ENCODE assay signal across 24 cellular contexts in the genomic region with DNA sequence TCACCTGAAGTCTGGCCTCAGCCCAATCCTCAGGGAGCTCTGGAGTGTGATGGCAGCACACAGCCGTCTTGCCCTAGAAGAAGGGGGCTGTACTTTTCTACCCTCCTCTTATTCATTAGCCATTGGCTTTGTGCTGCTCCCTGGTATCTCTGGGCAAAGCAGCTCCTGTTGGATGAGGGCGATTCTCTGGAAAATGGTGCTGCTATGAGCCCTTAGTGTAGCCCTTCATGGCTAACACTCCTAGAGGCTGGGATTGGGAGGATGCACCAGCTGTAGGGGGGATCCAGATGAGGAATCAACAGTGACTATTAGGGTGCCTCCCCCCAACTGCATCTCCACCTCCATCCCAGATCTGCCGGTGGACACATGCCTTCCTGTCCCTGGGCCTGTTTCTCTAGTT. TPM values are rescaled to one million over a fixed set of nuclear protein-coding genes. Genes with fewer than 3 reads are reported as not detected.
DNase-seq lines count a peak whose midpoint lies in the region; ATAC-seq, FAIRE-seq and TF ChIP-seq lines count a peak whose summit lies in the region.
"Had no signal": no experiment of that assay in that cellular context is flagged by ENCODE, and none has a peak within 500 bp of the region (broad histone marks: within the 10 kb centered on the region; RNA-seq: fewer than 3 reads in every experiment).

No MANE protein-coding gene starts in this region.

- H3K9me3 Mint-ChIP-seq in effector memory CD8-positive, alpha-beta T cell: no peaks in the 10 kb centered on the region
- H3K9me3 Mint-ChIP-seq: CD4-positive, alpha-beta T cell; CD8-positive, alpha-beta T cell had no signal

- H3K9ac ChIP-seq in H1 (replicated peaks in 1 of 4; ENCODE audit: extremely low read depth in 1 of 4, low read depth in 3 of 4, low read length in 3 of 4) (no peak overlapping the region), mesendoderm (ENCODE audit: low read length) (no peak overlapping the region)
- H3K9ac ChIP-seq: BLaER1 treated with 17β-estradiol and CSF1 and Interleukin-3, amounts not matched to agents 10 nM and 100 nM had no signal

- no peaks in the 10 kb centered on the region for H3K36me3 Mint-ChIP-seq in effector memory CD8-positive, alpha-beta T cell (ENCODE audit: insufficient read depth)
- H3K36me3 Mint-ChIP-seq: CD8-positive, alpha-beta T cell had no signal

- peaks cover 0 to 11% (median 5%) of the 10 kb centered on the region in 4 experiments; a peak in 4 of 7 replicates for H3K4me1 ChIP-seq in H1 (replicated peaks in 1 of 4; ENCODE audit: control insufficient read depth in 3 of 4, insufficient read depth in 4 of 4, low read length in 3 of 4)
- H3K4me1 ChIP-seq in mesendoderm (ENCODE audit: control insufficient read depth, low read depth, low read length): peaks cover 7% of the 10 kb centered on the region
- H3K4me1 ChIP-seq in osteoblast (ENCODE audit: insufficient read depth, low read length): no peaks in the 10 kb centered on the region
- H3K4me1 ChIP-seq: A549, Caco-2 had no signal

- H3K4ac ChIP-seq in H1 (replicated peaks; ENCODE audit: insufficient read length, low read depth, low read length): no peak overlapping the region
- no peak overlapping the region for H3K4ac ChIP-seq in mesendoderm (ENCODE audit: low read depth, low read length)

- no peak overlapping the region for H3K18ac ChIP-seq in H1 (ENCODE audit: extremely low read depth, low read length)
- H3K18ac ChIP-seq in mesendoderm (ENCODE audit: low read length): no peak overlapping the region

- TF ChIP-seq CTCF in H1 (IDR thresholded peaks at IDR 0.05; ENCODE audit: control extremely low read depth in 1 of 3, insufficient read depth in 1 of 3, low read depth in 1 of 3, low read length in 3 of 3) (no peak), osteoblast (IDR thresholded peaks at IDR 0.05; ENCODE audit: extremely low read depth, low read depth, low read length) (no peak)

- TF ChIP-seq POLR2A in H1 (IDR thresholded peaks at IDR 0.05; ENCODE audit: control extremely low read depth in 1 of 2, low read depth in 2 of 2, low read length in 2 of 2): no peak

- H4K5ac ChIP-seq in H1 (ENCODE audit: insufficient read length, low read depth, low read length) (no peak overlapping the region), mesendoderm (ENCODE audit: low read length) (no peak overlapping the region)

- H3K56ac ChIP-seq in H1 (replicated peaks; ENCODE audit: insufficient read length, low read depth, low read length) (no peak overlapping the region), mesendoderm (ENCODE audit: low read length) (peak overlapping the region; percentile 10)

- H2BK15ac ChIP-seq in H1 (ENCODE audit: low read length): no peak overlapping the region
- no peak overlapping the region for H2BK15ac ChIP-seq in mesendoderm (replicated peaks; ENCODE audit: low read depth)

- no peak overlapping the region for H3K4me2 ChIP-seq in H1 (ENCODE audit: insufficient read depth in 1 of 2, low read depth in 2 of 2, low read length in 2 of 2)
- no peak overlapping the region for H3K4me2 ChIP-seq in mesendoderm (ENCODE audit: low read length)
- no peak overlapping the region for H3K4me2 ChIP-seq in osteoblast (ENCODE audit: insufficient read depth, low read length)
- H3K4me2 ChIP-seq: A549; BLaER1 treated with 17β-estradiol and CSF1 and Interleukin-3, amounts not matched to agents 10 nM and 100 nM had no signal

- POLR2A ChIA-PET in H1 (lab: Charles Lee; ENCODE audit: partially characterized antibody): no interaction called here
- POLR2A ChIA-PET in HEK293T (lab: Yijun Ruan, JAX): no interaction called here

- H3K27ac ChIP-seq in H1 (ENCODE audit: low read depth, low read length) (no peak overlapping the region), mesendoderm (ENCODE audit: low read depth, low read length) (no peak overlapping the region), osteoblast (ENCODE audit: low read depth, low read length) (no peak overlapping the region)
- H3K27ac ChIP-seq: 22Rv1; A549; BLaER1 treated with 17β-estradiol and CSF1 and Interleukin-3, amounts not matched to agents 10 nM and 100 nM; C4-2B had no signal

- peak overlapping the region; percentile 10 for H4K91ac ChIP-seq in H1 (replicated peaks; ENCODE audit: insufficient read length, low read length)

- no peaks in the 10 kb centered on the region for H3K4me1 Mint-ChIP-seq in effector memory CD8-positive, alpha-beta T cell (ENCODE audit: low read depth in 2 of 2)
- H3K4me1 Mint-ChIP-seq: B cell had no signal

- H3K79me1 ChIP-seq in H1 (ENCODE audit: low read depth, low read length) (no peaks in the 10 kb centered on the region), mesendoderm (ENCODE audit: low read length) (no peaks in the 10 kb centered on the region)

- CTCF ChIA-PET in H1 (lab: Charles Lee; ENCODE audit: partially characterized antibody) (interaction anchor here (0.5 to 3.6 kb wide), 14 partner anchors 11 to 113 kb away, joined by 3 to 24 read pairs (median 4); a partner anchor contains a TSS), HEK293T (lab: Yijun Ruan, JAX) (interaction anchor here (1.0 kb wide), 1 partner anchor 14 kb away, joined by 3 read pairs; no protein-coding TSS in a partner anchor)

- H3K23me2 ChIP-seq in H1 (ENCODE audit: low read depth, low read length): no peaks in the 10 kb centered on the region

- H2BK5ac ChIP-seq in H1 (ENCODE audit: low read depth, low read length) (no peak overlapping the region), mesendoderm (ENCODE audit: low read length) (peak overlapping the region; percentile 11)

- peaks cover 16 to 19% of the 10 kb centered on the region in 2 donors for H3K27me3 Mint-ChIP-seq in effector memory CD8-positive, alpha-beta T cell

- WGBS in H1 (ENCODE audit: extremely low coverage in 1 of 2, insufficient coverage in 1 of 2, insufficient read length in 1 of 2, insufficient replicate concordance in 2 of 2, low coverage in 1 of 2, low lambda C conversion rate in 2 of 2, missing lambda C conversion rate in 1 of 2), 2 experiments: 86% methylated on average over 3 of the region's 3 CpGs; no CpG with 5 or more reads in 1 of the 2 experiments
- WGBS in mesendoderm (ENCODE audit: extremely low coverage, insufficient coverage, low lambda C conversion rate): no CpG with 5 or more reads among the region's 3 CpGs

- H2AK5ac ChIP-seq in H1 (ENCODE audit: low read depth, low read length) (no peak overlapping the region), mesendoderm (ENCODE audit: low read length) (peak overlapping the region; percentile 8)

- no peak for TF ChIP-seq EP300 in H1 (IDR thresholded peaks at IDR 0.05; ENCODE audit: borderline replicate concordance in 1 of 2, low read depth in 2 of 2, low read length in 2 of 2)

- no peak overlapping the region for H2BK20ac ChIP-seq in H1 (ENCODE audit: low read length)

- FAIRE-seq in H1 (lab: Jason Lieb, UNC): no peak
- FAIRE-seq: A549, D721Med, G401.6, GM12891, GM19239 had no signal

- H3K79me2 ChIP-seq in H1 (ENCODE audit: control insufficient read depth in 1 of 2, insufficient read depth in 2 of 2, low read length in 2 of 2): no peaks in the 10 kb centered on the region
- no peaks in the 10 kb centered on the region for H3K79me2 ChIP-seq in mesendoderm (ENCODE audit: control insufficient read depth, insufficient read depth, low read length)
- H3K79me2 ChIP-seq in osteoblast (ENCODE audit: insufficient read depth, low read length): no peaks in the 10 kb centered on the region

- H2BK120ac ChIP-seq in H1 (replicated peaks; ENCODE audit: low read depth, low read length): no peak overlapping the region
- no peak overlapping the region for H2BK120ac ChIP-seq in mesendoderm (ENCODE audit: low read depth, low read length)

- no peak for ATAC-seq in effector memory CD8-positive, alpha-beta T cell (replicated peaks)
- ATAC-seq: CD8-positive, alpha-beta T cell had no signal

- no peak overlapping the region for H3K4me3 Mint-ChIP-seq in effector memory CD8-positive, alpha-beta T cell
- H3K4me3 Mint-ChIP-seq: B cell; CD4-positive, alpha-beta T cell; CD8-positive, alpha-beta T cell had no signal

- H3K9me3 ChIP-seq in H1 (ENCODE audit: insufficient read depth in 2 of 2, low read depth in 1 of 2, low read length in 1 of 2): no peaks in the 10 kb centered on the region
- no peaks in the 10 kb centered on the region for H3K9me3 ChIP-seq in osteoblast (ENCODE audit: low read depth, low read length)
- H3K9me3 ChIP-seq: A549; BLaER1 treated with 17β-estradiol and CSF1 and Interleukin-3, amounts not matched to agents 10 nM and 100 nM; Caco-2 had no signal

- no peak overlapping the region for H3K27ac Mint-ChIP-seq in effector memory CD8-positive, alpha-beta T cell
- H3K27ac Mint-ChIP-seq: B cell; CD4-positive, alpha-beta T cell; CD8-positive, alpha-beta T cell had no signal

- no peak overlapping the region for H3K23ac ChIP-seq in H1 (ENCODE audit: insufficient read length)
- H3K23ac ChIP-seq in mesendoderm (ENCODE audit: low read length): no peak overlapping the region

- H3K27me3 ChIP-seq in H1 (replicated peaks in 1 of 4; ENCODE audit: control insufficient read depth in 3 of 4, extremely low read depth in 1 of 4, insufficient read depth in 3 of 4, low read length in 3 of 4) (no peaks in the 10 kb centered on the region), mesendoderm (ENCODE audit: insufficient read depth, low read length, poor library complexity) (no peaks in the 10 kb centered on the region), osteoblast (ENCODE audit: insufficient read depth, low read length) (peaks cover 6% of the 10 kb centered on the region)
- H3K27me3 ChIP-seq: BLaER1 treated with 17β-estradiol and CSF1 and Interleukin-3, amounts not matched to agents 10 nM and 100 nM had no signal

- H3K36me3 ChIP-seq in H1 (ENCODE audit: control insufficient read depth in 2 of 4, insufficient read depth in 4 of 4, low read length in 3 of 4): no peaks in the 10 kb centered on the region
- no peaks in the 10 kb centered on the region for H3K36me3 ChIP-seq in mesendoderm (ENCODE audit: control insufficient read depth, insufficient read depth, low read length)
- H3K36me3 ChIP-seq in osteoblast (ENCODE audit: insufficient read depth, low read length): no peaks in the 10 kb centered on the region
- H3K36me3 ChIP-seq: BLaER1 treated with 17β-estradiol and CSF1 and Interleukin-3, amounts not matched to agents 10 nM and 100 nM had no signal

- DNase-seq in H1 (ENCODE audit: low read depth in 1 of 2, low spot score in 2 of 2) (peak in 1 of 2 experiments; percentile 38), mesendoderm (no peak), osteoblast (ENCODE audit: insufficient read length, low spot score, missing footprints) (peak; percentile 57), HEK293T (ENCODE audit: extremely low spot score) (no peak), midbrain (lab: John Stamatoyannopoulos, UW) (no peak)
- DNase-seq in effector memory CD8-positive, alpha-beta T cell: no peak
- DNase-seq: AML-193; Caco-2; Calu3; CD4-positive, alpha-beta T cell; CD8-positive, alpha-beta T cell; DMS79 treated with DMSO at 0.1 percent for 48 hours; GF-D8 had no signal

- no peak for TF ChIP-seq RAD21 in H1 (IDR thresholded peaks at IDR 0.05 in 1 of 2, conservative IDR thresholded peaks at IDR 0.05 in 1 of 2; ENCODE audit: low read depth in 2 of 2, low read length in 2 of 2)

- H4K8ac ChIP-seq in H1 (ENCODE audit: extremely low read depth, insufficient read depth, low read length) (no peak overlapping the region), mesendoderm (ENCODE audit: low read depth, low read length) (no peak overlapping the region)

- H3K4me3 ChIP-seq in H1 (ENCODE audit: extremely low read depth in 1 of 4, insufficient read depth in 2 of 4, low read depth in 3 of 4, low read length in 4 of 4): no peak overlapping the region
- no peak overlapping the region for H3K4me3 ChIP-seq in mesendoderm (ENCODE audit: low read length)
- no peak overlapping the region for H3K4me3 ChIP-seq in osteoblast (ENCODE audit: insufficient read depth, low read length)
- H3K4me3 ChIP-seq: A549; BLaER1 treated with 17β-estradiol and CSF1 and Interleukin-3, amounts not matched to agents 10 nM and 100 nM had no signal

- H4K20me1 ChIP-seq in H1 (replicated peaks in 1 of 2; ENCODE audit: control insufficient read depth in 1 of 2, insufficient read depth in 2 of 2, low read length in 2 of 2) (no peaks in the 10 kb centered on the region), osteoblast (ENCODE audit: insufficient read depth, low read length) (no peaks in the 10 kb centered on the region)
- H4K20me1 ChIP-seq: BLaER1 treated with 17β-estradiol and CSF1 and Interleukin-3, amounts not matched to agents 10 nM and 100 nM had no signal

- H3K14ac ChIP-seq in H1 (ENCODE audit: insufficient read length): no peak overlapping the region

- H2AFZ ChIP-seq in H1 (ENCODE audit: low read length) (no peak overlapping the region), osteoblast (ENCODE audit: low read length) (no peak overlapping the region)

- H2BK12ac ChIP-seq in H1 (ENCODE audit: low read depth, low read length): no peak overlapping the region; the same call in 1 of the 2 replicates

RNA-seq across cellular contexts. Expression of a gene that starts 32.6 kb away (rescaled TPM):
- not detected in 2 replicates for total RNA-seq in H1 (2021; fragmentation: NEBNext Ultra II Directional; extraction: Animal tissue kit (Norgen Biotek cat#: 25700))
- 0.02 TPM in 1 of 2 replicates, not detected in the other for polyA plus RNA-seq in H1 (2011; rRNA removed)
- 0.06 TPM for polyA plus RNA-seq in H1 (2011; cell fraction: cytosol; rRNA removed)
- polyA plus RNA-seq in H1 (2011; cell fraction: nucleus; rRNA removed): 0.04 TPM
- 0.04 to 0.16 TPM (median 0.07 TPM) in 3 of 4 replicates, not detected in the other for polyA plus RNA-seq in H1 (2012, experiment 1 of 2)
- polyA plus RNA-seq in H1 (2012, experiment 2 of 2): not detected
- polyA plus RNA-seq in H1 (2013, experiment 1 of 2): 0.06 TPM
- 0.04 TPM for polyA plus RNA-seq in H1 (2013, experiment 2 of 2)
- not detected in 2 replicates for polyA minus RNA-seq in H1 (2011; rRNA and poly(A)+ RNA removed)
- polyA minus RNA-seq in H1 (2011; cell fraction: cytosol; rRNA and poly(A)+ RNA removed): not detected
- not detected for polyA minus RNA-seq in H1 (2011; cell fraction: nucleus; rRNA and poly(A)+ RNA removed)
- 0.04 TPM for polyA plus RNA-seq in mesendoderm (2013, experiment 1 of 2)
- 0.07 TPM for polyA plus RNA-seq in mesendoderm (2013, experiment 2 of 2)
- total RNA-seq in osteoblast: not detected in 2 replicates
- total RNA-seq: A172; B cell; Caco-2; Calu3; CD4-positive, alpha-beta T cell; CD8-positive, alpha-beta T cell had no signal
- polyA plus RNA-seq: BJ had no signal
